Comparison of ENCODE assay signal across 18 cellular contexts in the genomic region with DNA sequence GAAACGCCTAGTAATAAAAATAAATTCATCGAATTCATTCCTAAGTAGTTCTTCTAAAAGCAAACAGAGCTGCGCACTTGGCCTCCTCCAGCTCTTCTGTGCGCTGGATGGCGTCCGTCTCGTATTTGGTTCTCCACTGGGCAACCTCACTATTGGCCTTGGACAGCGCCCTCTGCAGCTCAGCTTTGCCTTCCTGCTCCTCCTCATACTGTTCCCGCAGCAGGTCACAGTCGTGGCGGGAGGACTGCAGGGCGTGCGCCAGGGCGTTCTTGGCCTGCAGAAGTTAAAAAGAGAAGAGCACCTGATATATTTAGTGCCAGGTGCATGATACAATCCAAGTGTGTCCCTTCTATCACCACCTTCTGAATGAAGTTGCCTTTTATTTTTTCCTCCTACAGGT.
"Had no signal": no experiment of that assay in that cellular context is flagged by ENCODE, and none has a peak within 500 bp of the region (broad histone marks: within the 10 kb centered on the region; RNA-seq: fewer than 3 reads in every experiment).

No MANE protein-coding gene starts in this region.

- H3K4me1 ChIP-seq: colonic mucosa, gastrocnemius medialis, left lung, transverse colon, uterus had no signal

- H3K27ac Mint-ChIP-seq: activated B cell treated with CpG ODN at 0.5 μM for 24 hours; brain; nephron progenitor cell; stimulated activated naive CD8-positive, alpha-beta T cell treated with anti-CD3 and anti-CD28 coated beads, Interleukin-15, amount 100 ng/mL, for 72 hours had no signal

- H3K27me3 ChIP-seq: colonic mucosa, gastrocnemius medialis, left lung, suprapubic skin, transverse colon, uterus had no signal

- ATAC-seq: gastrocnemius medialis; left lung; stimulated activated naive CD8-positive, alpha-beta T cell treated with anti-CD3 and anti-CD28 coated beads, Interleukin-15, amount 100 ng/mL, for 72 hours had no signal

- H3K4me1 Mint-ChIP-seq: brain; stimulated activated naive CD8-positive, alpha-beta T cell treated with anti-CD3 and anti-CD28 coated beads, Interleukin-15, amount 100 ng/mL, for 72 hours had no signal

- H3K9me3 Mint-ChIP-seq: activated B cell treated with CpG ODN at 0.5 μM for 24 hours; nephron progenitor cell; stimulated activated naive CD8-positive, alpha-beta T cell treated with anti-CD3 and anti-CD28 coated beads, Interleukin-15, amount 100 ng/mL, for 72 hours had no signal

- H3K36me3 ChIP-seq: colonic mucosa, uterus had no signal

- H3K27me3 Mint-ChIP-seq: activated B cell treated with CpG ODN at 0.5 μM for 24 hours; stimulated activated naive CD8-positive, alpha-beta T cell treated with anti-CD3 and anti-CD28 coated beads, Interleukin-15, amount 100 ng/mL, for 72 hours had no signal

- H3K9me3 ChIP-seq: colonic mucosa, gastrocnemius medialis, left lung, suprapubic skin, transverse colon, uterus had no signal

- H3K27ac ChIP-seq: colonic mucosa, gastrocnemius medialis, left lung, suprapubic skin, transverse colon, uterus had no signal

- H3K4me3 ChIP-seq: colonic mucosa, gastrocnemius medialis, left lung, suprapubic skin, transverse colon, uterus had no signal

- H3K4me3 Mint-ChIP-seq: activated B cell treated with CpG ODN at 0.5 μM for 24 hours; brain; nephron progenitor cell; stimulated activated naive CD8-positive, alpha-beta T cell treated with anti-CD3 and anti-CD28 coated beads, Interleukin-15, amount 100 ng/mL, for 72 hours had no signal

- DNase-seq: activated B cell treated with CpG ODN at 0.5 μM for 24 hours; activated CD4-positive, alpha-beta T cell treated with anti-CD3 and anti-CD28 coated beads, Interleukin-2, amount 50 U/mL, for 1 hour; activated CD8-positive, alpha-beta memory T cell treated with anti-CD3 and anti-CD28 coated beads for 24 hours; activated naive CD4-positive, alpha-beta T cell; caudate nucleus; colonic mucosa; gastrocnemius medialis; head of caudate nucleus; left lung; midbrain; nephron progenitor cell; occipital lobe; posterior cingulate gyrus; stimulated activated naive CD8-positive, alpha-beta T cell treated with anti-CD3 and anti-CD28 coated beads, Interleukin-15, amount 100 ng/mL, for 72 hours; transverse colon; uterus had no signal
